ENCODE assay signal across 1 cellular context in the genomic region with DNA sequence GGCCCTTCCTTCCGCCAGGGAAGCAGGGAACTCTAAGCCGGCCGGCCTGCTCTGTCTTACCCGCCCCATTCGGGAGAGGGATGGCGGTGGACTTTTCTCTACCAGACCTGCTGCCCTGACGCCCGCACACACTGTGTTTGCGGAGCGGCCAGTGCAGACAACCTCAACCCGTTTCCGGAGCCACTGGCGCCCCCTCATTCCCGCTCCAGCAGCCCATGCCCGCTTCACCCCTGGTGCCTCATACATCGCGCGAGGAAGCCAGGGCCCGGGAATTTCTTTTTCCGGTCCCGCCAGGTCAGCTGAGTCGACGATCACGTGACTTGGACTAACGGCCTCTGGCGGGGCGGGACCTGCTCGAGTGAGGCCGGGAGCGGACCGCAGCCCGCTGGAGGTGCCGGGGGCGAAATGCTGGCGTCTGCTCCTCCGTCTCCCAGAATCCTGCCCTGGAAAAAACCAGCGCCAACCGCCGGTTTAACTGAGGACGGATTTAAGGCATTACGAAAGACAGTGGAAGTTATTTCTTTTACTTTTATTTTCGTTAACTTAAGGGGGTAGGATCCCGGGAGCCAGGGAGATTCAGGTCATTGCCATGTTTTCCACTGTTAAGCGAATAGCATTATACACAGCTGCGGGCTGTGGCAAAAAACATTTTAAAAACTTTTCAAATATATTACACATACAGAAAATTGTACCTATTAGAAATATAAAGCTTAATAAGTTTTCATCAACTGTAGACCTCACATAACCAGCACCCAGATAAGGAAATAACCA.
TF ChIP-seq lines count a peak whose summit lies in the region.

No MANE protein-coding gene starts in this region.

TF ChIP-seq in endothelial cell of umbilical vein, 7 proteins besides CTCF, POLR2A, EP300 and RAD21:
- TF ChIP-seq, protein P1, sequence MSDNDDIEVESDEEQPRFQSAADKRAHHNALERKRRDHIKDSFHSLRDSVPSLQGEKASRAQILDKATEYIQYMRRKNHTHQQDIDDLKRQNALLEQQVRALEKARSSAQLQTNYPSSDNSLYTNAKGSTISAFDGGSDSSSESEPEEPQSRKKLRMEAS (IDR thresholded peaks at IDR 0.05; ENCODE audit: insufficient read depth, insufficient read length) = peak; percentile 28
